In genomic region chr22:46267431-46268279, GRCh38 we compare ENCODE assay signal across 1 cellular context.
A peak's percentile ranks its signal among the peaks of the same experiment; 100 is the strongest.
TF ChIP-seq lines count a peak whose summit lies in the region.

Gene TTC38 (plus strand): TSS chr22:46268008. CDS start chr22:46268040, 32 bp downstream.

TF ChIP-seq in SK-N-SH, 30 proteins besides CTCF, POLR2A, EP300 and RAD21 (continued from another document):
- no peak for TF ChIP-seq PBX3 (IDR thresholded peaks at IDR 0.05)
- TF ChIP-seq FOXM1 (IDR thresholded peaks at IDR 0.05; ENCODE audit: low read depth), result no peak
- peak; percentile 72 for TF ChIP-seq POLR2AphosphoS5 (IDR thresholded peaks at IDR 0.05; ENCODE audit: low read depth, low read length)
- 0 out of 2 replicates have a peak, but pooled peaks have one; percentile 21 for TF ChIP-seq RFX5 (IDR thresholded peaks at IDR 0.05; ENCODE audit: low read length)
- TF ChIP-seq GATA2 (CRISPR knock-in tag; IDR thresholded peaks at IDR 0.05), result no peak
- TF ChIP-seq MEF2A (IDR thresholded peaks at IDR 0.05; ENCODE audit: borderline replicate concordance, low read depth), result no peak
- TF ChIP-seq USF2 (IDR thresholded peaks at IDR 0.05; ENCODE audit: borderline replicate concordance, low read depth, low read length), result no peak
- no peak for TF ChIP-seq GABPA (IDR thresholded peaks at IDR 0.05; ENCODE audit: low read depth)
- no peak for TF ChIP-seq FOSL2 (IDR thresholded peaks at IDR 0.05; ENCODE audit: borderline replicate concordance, low read depth)
- TF ChIP-seq RXRA (IDR thresholded peaks at IDR 0.05; ENCODE audit: borderline replicate concordance, low read depth), result no peak
- peak; percentile 71 for TF ChIP-seq MAX (IDR thresholded peaks at IDR 0.05; ENCODE audit: low read depth)
- no peak for TF ChIP-seq JUND (IDR thresholded peaks at IDR 0.05)
- TF ChIP-seq TAF1 (IDR thresholded peaks at IDR 0.05; ENCODE audit: borderline replicate concordance, low read depth, low read length), result peak; percentile 70; the same call in 1 of the 2 replicates
- no peak for TF ChIP-seq REST (IDR thresholded peaks at IDR 0.05; ENCODE audit: low read depth, low read length)
- 0 out of 2 replicates have a peak, but pooled peaks have one; percentile 44 for TF ChIP-seq MXI1 (IDR thresholded peaks at IDR 0.05; ENCODE audit: low read depth, low read length)
- TF ChIP-seq YY1 (IDR thresholded peaks at IDR 0.05; ENCODE audit: low read depth), result peak; percentile 84
- no peak for TF ChIP-seq USF1 (IDR thresholded peaks at IDR 0.05; ENCODE audit: borderline replicate concordance, low read depth)
- TF ChIP-seq FOXJ3 (CRISPR knock-in tag; IDR thresholded peaks at IDR 0.05), result no peak
- peak; percentile 12 for TF ChIP-seq CHD2 (IDR thresholded peaks at IDR 0.05; ENCODE audit: low read length, partially characterized antibody)
- peak; percentile 58 for TF ChIP-seq NFIC (IDR thresholded peaks at IDR 0.05; ENCODE audit: borderline replicate concordance)
- TF ChIP-seq ZBTB33 (IDR thresholded peaks at IDR 0.05; ENCODE audit: borderline replicate concordance, low read depth), result 0 out of 2 replicates have a peak, but pooled peaks have one; percentile 9
- no peak for TF ChIP-seq TCF12 (IDR thresholded peaks at IDR 0.05)
- TF ChIP-seq NRF1 (IDR thresholded peaks at IDR 0.05; ENCODE audit: low read depth, low read length), result no peak
- no peak for TF ChIP-seq RCOR1 (IDR thresholded peaks at IDR 0.05; ENCODE audit: low read length)
- TF ChIP-seq SMC3 (IDR thresholded peaks at IDR 0.05; ENCODE audit: low read depth, low read length), result no peak
- TF ChIP-seq ELF1 (IDR thresholded peaks at IDR 0.05), result no peak
- TF ChIP-seq TEAD4 (IDR thresholded peaks at IDR 0.05; ENCODE audit: borderline replicate concordance, insufficient read depth), result no peak
